In genomic region chr1:31765516-31765915, GRCh38 we compare ENCODE assay signal across 16 cellular contexts. TPM values are rescaled to one million over a fixed set of nuclear protein-coding genes. Genes with fewer than 3 reads are reported as not detected.
"Had no signal": no experiment of that assay in that cellular context is flagged by ENCODE, and none has a peak within 500 bp of the region (broad histone marks: within the 10 kb centered on the region; RNA-seq: fewer than 3 reads in every experiment).

No MANE protein-coding gene starts in this region.

- H3K27me3 ChIP-seq: body of pancreas had no signal

- DNase-seq: activated CD4-positive, alpha-beta T cell treated with anti-CD3 and anti-CD28 coated beads, Interleukin-2, amount 50 U/mL, for 48 hours; activated CD4-positive, CD25-positive, alpha-beta regulatory T cell treated with anti-CD3 and anti-CD28 coated beads, Interleukin-2, amount 50 U/mL, for 72 hours; activated effector memory CD4-positive, alpha-beta T cell treated with Interleukin-2 at 50 U/mL for 16 hours; activated T-cell treated with anti-CD3 and anti-CD28 coated beads, Interleukin-2, amount 50 U/mL, for 24 hours; esophagus squamous epithelium; natural killer cell; spleen; stimulated activated CD4-positive, alpha-beta T cell treated with anti-CD3 and anti-CD28 coated beads, Interleukin-1b, Interleukin-23, amount 100 ng/mL, for 48 hours; stimulated activated naive B cell treated with anti-CD40 and anti-IgM and Interleukin-4, amounts not matched to agents 10 μg/mL and 1 μg/mL and 100 μg/mL, for 72 hours had no signal

- H3K27ac ChIP-seq: body of pancreas, esophagus squamous epithelium, left lung, spleen, suprapubic skin had no signal

- H3K27ac Mint-ChIP-seq: activated CD8-positive, alpha-beta memory T cell treated with anti-CD3 and anti-CD28 coated beads, Interleukin-2, amount 10 ng/mL, durations not matched to agents 7 days and 5 days; activated naive CD4-positive, alpha-beta T cell treated with anti-CD3 and anti-CD28 coated beads, Interleukin-2, amount 50 U/mL, for 24 hours; activated T-cell treated with anti-CD3 and anti-CD28 coated beads, Interleukin-2, amount 50 U/mL, for 24 hours; natural killer cell; stimulated activated naive B cell treated with anti-CD40 and anti-IgM and Interleukin-4, amounts not matched to agents 10 μg/mL and 1 μg/mL and 100 μg/mL, for 72 hours had no signal

- H3K4me3 ChIP-seq: body of pancreas, esophagus squamous epithelium, left lung, suprapubic skin had no signal

- H3K36me3 ChIP-seq: esophagus squamous epithelium, left lung, spleen, suprapubic skin had no signal

- H3K36me3 Mint-ChIP-seq: activated CD8-positive, alpha-beta memory T cell treated with anti-CD3 and anti-CD28 coated beads, Interleukin-2, amount 10 ng/mL, durations not matched to agents 7 days and 5 days; activated naive CD4-positive, alpha-beta T cell treated with anti-CD3 and anti-CD28 coated beads, Interleukin-2, amount 50 U/mL, for 24 hours; natural killer cell; stimulated activated naive B cell treated with anti-CD40 and anti-IgM and Interleukin-4, amounts not matched to agents 10 μg/mL and 1 μg/mL and 100 μg/mL, for 72 hours had no signal

- H3K9me3 Mint-ChIP-seq: activated naive CD4-positive, alpha-beta T cell treated with anti-CD3 and anti-CD28 coated beads, Interleukin-2, amount 50 U/mL, for 24 hours; activated T-cell treated with anti-CD3 and anti-CD28 coated beads, Interleukin-2, amount 50 U/mL, for 24 hours; natural killer cell; stimulated activated naive B cell treated with anti-CD40 and anti-IgM and Interleukin-4, amounts not matched to agents 10 μg/mL and 1 μg/mL and 100 μg/mL, for 72 hours had no signal

- H3K4me3 Mint-ChIP-seq: activated CD8-positive, alpha-beta memory T cell treated with anti-CD3 and anti-CD28 coated beads, Interleukin-2, amount 10 ng/mL, durations not matched to agents 7 days and 5 days; activated naive CD4-positive, alpha-beta T cell treated with anti-CD3 and anti-CD28 coated beads, Interleukin-2, amount 50 U/mL, for 24 hours; activated T-cell treated with anti-CD3 and anti-CD28 coated beads, Interleukin-2, amount 50 U/mL, for 24 hours; natural killer cell; stimulated activated naive B cell treated with anti-CD40 and anti-IgM and Interleukin-4, amounts not matched to agents 10 μg/mL and 1 μg/mL and 100 μg/mL, for 72 hours had no signal

- H3K9me3 ChIP-seq: body of pancreas, esophagus squamous epithelium, left lung, spleen, suprapubic skin had no signal

RNA-seq across cellular contexts. Expression of gene SPOCD1, which starts 50.3 kb away (rescaled TPM):
- total RNA-seq: activated CD8-positive, alpha-beta memory T cell treated with anti-CD3 and anti-CD28 coated beads, Interleukin-2, amount 10 ng/mL, durations not matched to agents 7 days and 5 days; cerebellum; T-helper 2 cell treated with Interferon-gamma antibody and Interleukin-4, amounts not matched to agents 100 ng/mL and 5 ng/mL, for 36 hours had no signal
